ENCODE assay signal across 11 cellular contexts in the genomic region with DNA sequence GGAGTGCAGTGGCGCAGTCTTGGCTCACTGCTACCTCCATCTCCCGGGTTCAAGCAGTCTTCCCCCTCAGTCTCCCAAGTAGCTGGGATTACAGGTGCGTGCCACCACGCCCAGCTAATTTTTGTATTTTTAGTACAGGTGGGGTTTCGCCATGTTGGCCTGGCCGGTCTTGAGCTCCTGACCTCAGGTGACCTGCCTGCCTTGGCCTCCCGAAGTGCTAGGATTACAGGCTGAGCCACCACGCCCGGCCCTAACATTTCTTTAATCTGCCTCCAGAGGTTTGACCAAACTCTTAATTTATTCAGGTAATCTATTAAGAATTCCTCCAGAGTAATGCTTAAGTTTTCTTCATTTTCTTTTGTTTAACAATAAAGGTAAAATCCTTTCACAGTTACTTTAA.
"Had no signal": no experiment of that assay in that cellular context is flagged by ENCODE, and none has a peak within 500 bp of the region (broad histone marks: within the 10 kb centered on the region; RNA-seq: fewer than 3 reads in every experiment).

No MANE protein-coding gene starts in this region.

- H3K27ac ChIP-seq: ascending aorta, colonic mucosa, lower lobe of right lung, thoracic aorta had no signal

- H3K4me3 Mint-ChIP-seq: activated naive CD4-positive, alpha-beta T cell treated with anti-CD3 and anti-CD28 coated beads, Interleukin-2, amount 10 ng/mL, durations not matched to agents 7 days and 5 days; stimulated activated naive CD8-positive, alpha-beta T cell treated with anti-CD3 and anti-CD28 coated beads, Interleukin-15, amount 100 ng/mL, for 72 hours had no signal

- H3K9me3 ChIP-seq: ascending aorta, colonic mucosa, esophagus squamous epithelium, lower lobe of right lung, thoracic aorta had no signal

- H3K4me1 Mint-ChIP-seq: activated naive CD4-positive, alpha-beta T cell treated with anti-CD3 and anti-CD28 coated beads, Interleukin-2, amount 10 ng/mL, durations not matched to agents 7 days and 5 days had no signal

- H3K27me3 Mint-ChIP-seq: activated naive CD4-positive, alpha-beta T cell treated with anti-CD3 and anti-CD28 coated beads, Interleukin-2, amount 10 ng/mL, durations not matched to agents 7 days and 5 days; stimulated activated naive CD8-positive, alpha-beta T cell treated with anti-CD3 and anti-CD28 coated beads, Interleukin-15, amount 100 ng/mL, for 72 hours had no signal

- H3K36me3 Mint-ChIP-seq: activated naive CD4-positive, alpha-beta T cell treated with anti-CD3 and anti-CD28 coated beads, Interleukin-2, amount 10 ng/mL, durations not matched to agents 7 days and 5 days had no signal

- H3K4me1 ChIP-seq: ascending aorta, colonic mucosa had no signal

- ATAC-seq: lower lobe of right lung; stimulated activated naive CD8-positive, alpha-beta T cell treated with anti-CD3 and anti-CD28 coated beads, Interleukin-15, amount 100 ng/mL, for 72 hours had no signal

- H3K36me3 ChIP-seq: ascending aorta, colonic mucosa, esophagus squamous epithelium, lower lobe of right lung, thoracic aorta had no signal

- H3K4me3 ChIP-seq: ascending aorta, colonic mucosa, esophagus squamous epithelium, lower lobe of right lung, thoracic aorta had no signal

- H3K27ac Mint-ChIP-seq: activated naive CD4-positive, alpha-beta T cell treated with anti-CD3 and anti-CD28 coated beads, Interleukin-2, amount 10 ng/mL, durations not matched to agents 7 days and 5 days; activated T-helper 2 cell treated with anti-CD3 and anti-CD28 coated beads, Interferon-gamma antibody, Interleukin-2, Interleukin-4, amounts not matched to agents 10 μg/mL and 5 μg/mL and 100 μg/mL, durations not matched to agents 14 hours and 24 hours and 36 hours had no signal

- DNase-seq: activated CD4-positive, alpha-beta T cell treated with anti-CD3 and anti-CD28 coated beads for 1 hour; activated CD4-positive, alpha-beta T cell treated with anti-CD3 and anti-CD28 coated beads, Interleukin-2, amount 50 U/mL, for 4 hours; activated naive CD4-positive, alpha-beta T cell treated with anti-CD3 and anti-CD28 coated beads, Interleukin-2, amount 10 ng/mL, durations not matched to agents 7 days and 5 days; colonic mucosa; esophagus squamous epithelium; lower lobe of right lung; stimulated activated CD4-positive, alpha-beta T cell treated with anti-CD3 and anti-CD28 coated beads, Interleukin-1b, Interleukin-23, amount 100 ng/mL, for 48 hours; stimulated activated naive CD8-positive, alpha-beta T cell treated with anti-CD3 and anti-CD28 coated beads, Interleukin-15, amount 100 ng/mL, for 72 hours had no signal

- H3K27me3 ChIP-seq: ascending aorta, colonic mucosa, esophagus squamous epithelium had no signal

- H3K9me3 Mint-ChIP-seq: activated naive CD4-positive, alpha-beta T cell treated with anti-CD3 and anti-CD28 coated beads, Interleukin-2, amount 10 ng/mL, durations not matched to agents 7 days and 5 days; activated T-helper 2 cell treated with anti-CD3 and anti-CD28 coated beads, Interferon-gamma antibody, Interleukin-2, Interleukin-4, amounts not matched to agents 10 μg/mL and 5 μg/mL and 100 μg/mL, durations not matched to agents 14 hours and 24 hours and 36 hours; stimulated activated naive CD8-positive, alpha-beta T cell treated with anti-CD3 and anti-CD28 coated beads, Interleukin-15, amount 100 ng/mL, for 72 hours had no signal
